ENCODE assay signal across 18 cellular contexts in the genomic region with DNA sequence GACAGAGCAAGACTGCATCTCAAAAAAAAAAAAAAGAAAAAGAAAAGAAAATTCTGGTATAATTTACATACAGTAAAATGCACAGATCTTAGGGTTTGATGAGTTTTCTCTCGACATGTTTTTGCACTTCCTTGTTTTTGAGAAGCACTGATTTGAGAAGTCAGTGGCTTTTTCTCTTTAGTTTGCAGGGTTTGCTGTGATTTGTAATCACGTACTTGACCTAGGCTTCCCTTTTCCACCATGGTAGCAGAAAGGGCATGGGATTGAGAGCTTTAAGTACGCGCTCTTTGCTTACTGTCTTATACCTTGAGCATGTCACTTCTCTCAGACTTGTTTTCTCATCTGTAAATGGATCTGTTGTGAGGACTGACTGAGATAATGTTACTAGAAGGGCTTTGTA. TPM values are rescaled to one million over a fixed set of nuclear protein-coding genes. Genes with fewer than 3 reads are reported as not detected.
A peak's percentile ranks its signal among the peaks of the same experiment; 100 is the strongest.
DNase-seq lines count a peak whose midpoint lies in the region; ATAC-seq and TF ChIP-seq lines count a peak whose summit lies in the region.
"Had no signal": no experiment of that assay in that cellular context is flagged by ENCODE, and none has a peak within 500 bp of the region (broad histone marks: within the 10 kb centered on the region; RNA-seq: fewer than 3 reads in every experiment).

No MANE protein-coding gene starts in this region.

- H3K27me3 ChIP-seq in CD4-positive, alpha-beta memory T cell (ENCODE audit: insufficient read depth, low read length) = no peaks in the 10 kb centered on the region
- no peaks in the 10 kb centered on the region for H3K27me3 ChIP-seq in left ventricle myocardium inferior (ENCODE audit: low read depth)
- H3K27me3 ChIP-seq: heart right ventricle, suprapubic skin had no signal

- no peak for TF ChIP-seq CTCF in HEK293 (tag by site-specific recombination; IDR thresholded peaks at IDR 0.05)
- no peak for TF ChIP-seq CTCF in activated CD8-positive, alpha-beta T cell treated with anti-CD3 and anti-CD28 coated beads for 36 hours (IDR thresholded peaks at IDR 0.05)
- TF ChIP-seq CTCF in natural killer cell (IDR thresholded peaks at IDR 0.05) = no peak
- TF ChIP-seq CTCF in left ventricle myocardium inferior (IDR thresholded peaks at IDR 0.05; ENCODE audit: borderline replicate concordance) = no peak

- intact Hi-C loops in CD4-positive, alpha-beta memory T cell (cut with micrococcal nuclease) = no loop called here
- intact Hi-C loops in activated CD8-positive, alpha-beta T cell treated with anti-CD3 and anti-CD28 coated beads for 36 hours (cut with micrococcal nuclease) = no loop called here
- intact Hi-C loops in natural killer cell (cut with micrococcal nuclease) (no loop called here), left ventricle myocardium inferior (cut with micrococcal nuclease) (no loop called here)

- H3K9me3 Mint-ChIP-seq in CD4-positive, alpha-beta memory T cell = no peaks in the 10 kb centered on the region
- peaks cover 1% of the 10 kb centered on the region for H3K9me3 Mint-ChIP-seq in activated CD8-positive, alpha-beta T cell treated with anti-CD3 and anti-CD28 coated beads for 36 hours
- H3K9me3 Mint-ChIP-seq in natural killer cell = no peaks in the 10 kb centered on the region

- peaks cover 45% of the 10 kb centered on the region for H3K4me1 ChIP-seq in CD4-positive, alpha-beta memory T cell (ENCODE audit: insufficient read depth, low read length)
- no peaks in the 10 kb centered on the region for H3K4me1 ChIP-seq in HEK293 (ENCODE audit: control insufficient read depth, insufficient read depth, low read length)
- peaks cover 50% of the 10 kb centered on the region for H3K4me1 ChIP-seq in left ventricle myocardium inferior

- H3K27ac Mint-ChIP-seq in CD4-positive, alpha-beta memory T cell = peak overlapping the region in 6 of 7 donors; percentile 37 to 85 (median 64)
- H3K27ac Mint-ChIP-seq in activated CD8-positive, alpha-beta T cell treated with anti-CD3 and anti-CD28 coated beads for 36 hours = peak overlapping the region; percentile 77
- H3K27ac Mint-ChIP-seq in natural killer cell = peak overlapping the region; percentile 30 to 62

- no peak overlapping the region for H3K27ac ChIP-seq in CD4-positive, alpha-beta memory T cell (ENCODE audit: low read depth, low read length)
- no peak overlapping the region for H3K27ac ChIP-seq in HEK293 (ENCODE audit: extremely low read depth, low read depth, low read length)
- H3K27ac ChIP-seq in left ventricle myocardium inferior (replicated peaks) = no peak overlapping the region
- H3K27ac ChIP-seq: suprapubic skin had no signal

- peaks cover 28 to 45% of the 10 kb centered on the region in 2 donors for H3K36me3 Mint-ChIP-seq in CD4-positive, alpha-beta memory T cell
- H3K36me3 Mint-ChIP-seq in activated CD8-positive, alpha-beta T cell treated with anti-CD3 and anti-CD28 coated beads for 36 hours (ENCODE audit: low read depth) = peaks cover 47% of the 10 kb centered on the region
- H3K36me3 Mint-ChIP-seq in natural killer cell = peaks cover 10% of the 10 kb centered on the region

- H3K36me3 ChIP-seq in CD4-positive, alpha-beta memory T cell (ENCODE audit: insufficient read depth, low read length) = peaks cover 17% of the 10 kb centered on the region
- peaks cover 34 to 66% of the 10 kb centered on the region in 2 experiments for H3K36me3 ChIP-seq in HEK293 (ENCODE audit: control insufficient read depth in 2 of 2, insufficient read depth in 1 of 2, low read length in 2 of 2)
- peaks cover 41% of the 10 kb centered on the region for H3K36me3 ChIP-seq in left ventricle myocardium inferior

- no peaks in the 10 kb centered on the region for H3K9me3 ChIP-seq in CD4-positive, alpha-beta memory T cell (ENCODE audit: control insufficient read depth in 1 of 2, low read length in 2 of 2)
- H3K9me3 ChIP-seq in HEK293 (ENCODE audit: control insufficient read depth, insufficient read depth, low read depth, low read length) (no peaks in the 10 kb centered on the region), left ventricle myocardium inferior (replicated peaks) (no peaks in the 10 kb centered on the region)
- H3K9me3 ChIP-seq: heart right ventricle, SK-N-SH, suprapubic skin had no signal

- H3K4me1 Mint-ChIP-seq in CD4-positive, alpha-beta memory T cell = peaks cover 24 to 65% (median 34%) of the 10 kb centered on the region in 4 donors
- H3K4me1 Mint-ChIP-seq in activated CD8-positive, alpha-beta T cell treated with anti-CD3 and anti-CD28 coated beads for 36 hours (ENCODE audit: low read depth) = peaks cover 29% of the 10 kb centered on the region
- peaks cover 34 to 52% of the 10 kb centered on the region in 2 donors for H3K4me1 Mint-ChIP-seq in natural killer cell

- CTCF ChIA-PET in CD4-positive, alpha-beta memory T cell (lab: Charles Lee; ENCODE audit: partially characterized antibody) = no interaction called here
- CTCF ChIA-PET in HEK293 (lab: Yijun Ruan, JAX) = interaction anchor here (0.6 kb wide), 1 partner anchor 798 kb away, joined by 3 read pairs; no protein-coding TSS in a partner anchor
- CTCF ChIA-PET in activated CD8-positive, alpha-beta T cell treated with anti-CD3 and anti-CD28 coated beads for 36 hours (lab: Charles Lee) = interaction anchor here (1.4 kb wide), 1 partner anchor 118 kb away, joined by 3 read pairs; no protein-coding TSS in a partner anchor

- H3K27me3 Mint-ChIP-seq in CD4-positive, alpha-beta memory T cell = no peaks in the 10 kb centered on the region
- no peaks in the 10 kb centered on the region for H3K27me3 Mint-ChIP-seq in activated CD8-positive, alpha-beta T cell treated with anti-CD3 and anti-CD28 coated beads for 36 hours
- H3K27me3 Mint-ChIP-seq in natural killer cell (ENCODE audit: low read depth in 2 of 2) = no peaks in the 10 kb centered on the region

- peak overlapping the region; percentile 49 to 82 (median 72) for H3K4me3 Mint-ChIP-seq in CD4-positive, alpha-beta memory T cell
- peak overlapping the region; percentile 61 for H3K4me3 Mint-ChIP-seq in activated CD8-positive, alpha-beta T cell treated with anti-CD3 and anti-CD28 coated beads for 36 hours
- peak overlapping the region; percentile 71 for H3K4me3 Mint-ChIP-seq in natural killer cell

- DNase-seq in CD4-positive, alpha-beta memory T cell = no peak
- DNase-seq in activated CD8-positive, alpha-beta T cell treated with anti-CD3 and anti-CD28 coated beads for 36 hours = no peak
- no peak for DNase-seq in natural killer cell
- DNase-seq in stimulated activated CD4-positive, alpha-beta T cell treated with anti-CD3 and anti-CD28 coated beads, Interleukin-4, amount 100 ng/mL, for 24 hours = no peak
- DNase-seq in left ventricle myocardium inferior = no peak
- DNase-seq in activated gamma-delta T cell (lab: John Stamatoyannopoulos, UW) = no peak
- DNase-seq: activated CD4-positive, CD25-positive, alpha-beta regulatory T cell treated with anti-CD3 and anti-CD28 coated beads, Interleukin-2, amount 50 U/mL, for 72 hours; activated naive CD4-positive, alpha-beta T cell; cerebellar nuclear complex; heart right ventricle; left cardiac atrium; NCI-H2171; SK-N-SH had no signal

- no peak for ATAC-seq in activated CD8-positive, alpha-beta T cell treated with anti-CD3 and anti-CD28 coated beads for 36 hours
- ATAC-seq in natural killer cell = no peak
- ATAC-seq: heart right ventricle, left cardiac atrium had no signal

- POLR2A ChIA-PET in CD4-positive, alpha-beta memory T cell (lab: Charles Lee; ENCODE audit: partially characterized antibody) = no interaction called here
- POLR2A ChIA-PET in HEK293 (lab: Yijun Ruan, JAX) = no interaction called here
- POLR2A ChIA-PET in activated CD8-positive, alpha-beta T cell treated with anti-CD3 and anti-CD28 coated beads for 36 hours (lab: Charles Lee) = interaction anchor here (1.2 to 1.5 kb wide), 2 partner anchors 16 to 48 kb away, joined by 4 read pairs; no protein-coding TSS in a partner anchor

- no peak overlapping the region for H3K4me3 ChIP-seq in CD4-positive, alpha-beta memory T cell (ENCODE audit: low read length in 2 of 2)
- H3K4me3 ChIP-seq in HEK293 (ENCODE audit: low read depth, low read length) = no peak overlapping the region
- H3K4me3 ChIP-seq in left ventricle myocardium inferior = no peak overlapping the region
- H3K4me3 ChIP-seq: heart right ventricle, suprapubic skin had no signal

TF ChIP-seq in HEK293, 187 proteins besides CTCF, POLR2A, EP300 and RAD21:
- TF ChIP-seq PRDM1 (tag by site-specific recombination; IDR thresholded peaks at IDR 0.05) = peak; percentile 31; the same call in 1 of the 2 replicates
- no peak for TF ChIP-seq ZNF585B (tag by site-specific recombination; IDR thresholded peaks at IDR 0.05)

RNA-seq across cellular contexts. Expression of gene VHL, which starts 4.1 kb away (rescaled TPM):
- total RNA-seq in CD4-positive, alpha-beta memory T cell = 10 to 100 TPM; 73.7 to 75.9 TPM
- 10 to 100 TPM in 1 of 2 donors, 1 to 10 TPM in 1; 2.0 to 29.9 TPM for polyA plus RNA-seq in CD4-positive, alpha-beta memory T cell
- 10 to 100 TPM; 43.6 to 46.9 TPM for total RNA-seq in activated CD8-positive, alpha-beta T cell treated with anti-CD3 and anti-CD28 coated beads for 36 hours
- total RNA-seq in natural killer cell (100 to 1,000 TPM in 2 of 3 donors, 10 to 100 TPM in 1; 94.9 to 113 (median 102) TPM), left ventricle myocardium inferior (11.5 TPM)

RNA-seq across cellular contexts. Expression of gene IRAK2, which starts 19.0 kb away (rescaled TPM):
- 1 to 10 TPM; 4.8 to 5.3 TPM for total RNA-seq in CD4-positive, alpha-beta memory T cell
- polyA plus RNA-seq in CD4-positive, alpha-beta memory T cell = 1 to 10 TPM; 4.4 to 5.8 TPM
- 1 to 10 TPM; 3.0 TPM for total RNA-seq in activated CD8-positive, alpha-beta T cell treated with anti-CD3 and anti-CD28 coated beads for 36 hours
- total RNA-seq in natural killer cell = 10 to 100 TPM; 10.4 to 28.2 (median 10.9) TPM
- 2.0 TPM for total RNA-seq in left ventricle myocardium inferior

RNA-seq across cellular contexts. Expression of gene BRK1, which starts 30.2 kb away (rescaled TPM):
- 10 to 100 TPM; 73.0 to 78.1 TPM for total RNA-seq in CD4-positive, alpha-beta memory T cell
- polyA plus RNA-seq in CD4-positive, alpha-beta memory T cell = 100 to 1,000 TPM; 211 to 279 TPM
- total RNA-seq in activated CD8-positive, alpha-beta T cell treated with anti-CD3 and anti-CD28 coated beads for 36 hours = 100 to 1,000 TPM; 107 to 108 TPM
- total RNA-seq in natural killer cell (10 to 100 TPM; 65.8 to 78.5 (median 75.0) TPM), left ventricle myocardium inferior (99.0 TPM)

RNA-seq across cellular contexts. Expression of gene FANCD2OS, which starts 37.6 kb away (rescaled TPM):
- total RNA-seq in CD4-positive, alpha-beta memory T cell = not detected
- polyA plus RNA-seq in CD4-positive, alpha-beta memory T cell = not detected
- not detected for total RNA-seq in activated CD8-positive, alpha-beta T cell treated with anti-CD3 and anti-CD28 coated beads for 36 hours
- total RNA-seq in natural killer cell = not detected
- not detected for total RNA-seq in left ventricle myocardium inferior
- total RNA-seq: epithelial cell of proximal tubule, heart right ventricle, left cardiac atrium, M059J, suprapubic skin had no signal
- polyA plus RNA-seq: heart right ventricle, neural cell, SK-N-SH had no signal
